ENCODE assay signal across 18 cellular contexts in the genomic region with DNA sequence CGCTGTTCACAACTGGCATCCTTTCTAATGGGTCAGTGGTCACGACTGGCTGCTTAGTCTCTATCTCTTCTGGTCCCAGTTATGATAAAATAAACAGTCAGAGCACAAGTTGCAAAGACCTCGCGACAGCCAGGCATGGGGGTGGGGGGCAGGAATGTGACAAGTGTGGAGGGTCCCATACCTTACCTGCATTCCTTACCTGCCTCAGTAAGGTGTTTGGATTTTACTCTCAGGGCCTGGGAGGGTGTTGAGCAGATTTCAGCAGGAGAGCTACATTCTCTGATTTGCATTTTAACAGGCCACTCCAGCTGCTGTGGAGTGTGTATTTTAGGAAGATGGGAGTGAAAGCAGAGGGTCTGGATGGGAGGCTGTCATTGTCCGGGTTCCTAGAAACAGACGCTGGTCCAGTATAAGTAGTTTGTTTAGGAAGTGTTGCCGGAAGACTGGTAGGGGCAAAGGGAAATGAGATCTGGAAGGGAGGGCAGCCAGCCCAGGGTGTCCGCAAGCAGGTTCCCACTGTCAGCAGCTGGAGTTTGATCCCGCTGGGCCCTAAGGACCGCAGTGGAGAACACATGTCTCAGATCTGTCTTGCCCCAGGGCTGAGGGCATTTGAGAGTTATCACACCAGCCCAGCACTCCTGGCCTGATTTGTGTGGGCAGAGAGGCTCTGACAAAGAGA.
DNase-seq lines count a peak whose midpoint lies in the region; ATAC-seq and TF ChIP-seq lines count a peak whose summit lies in the region.
"Had no signal": no experiment of that assay in that cellular context is flagged by ENCODE, and none has a peak within 500 bp of the region (broad histone marks: within the 10 kb centered on the region; RNA-seq: fewer than 3 reads in every experiment).

No MANE protein-coding gene starts in this region.

- H3K27ac Mint-ChIP-seq in progenitor cell of endocrine pancreas, result peak overlapping the region; percentile 80
- H3K27ac Mint-ChIP-seq: CD4-positive, alpha-beta memory T cell; naive thymus-derived CD4-positive, alpha-beta T cell; T-cell had no signal

- no peaks in the 10 kb centered on the region for H3K27me3 Mint-ChIP-seq in progenitor cell of endocrine pancreas
- H3K27me3 Mint-ChIP-seq: CD4-positive, alpha-beta memory T cell; T-cell had no signal

- H3F3A ChIP-seq in SK-N-SH (replicated peaks; ENCODE audit: insufficient read depth), result no peaks in the 10 kb centered on the region

- TF ChIP-seq RAD21 in SK-N-SH (IDR thresholded peaks at IDR 0.05; ENCODE audit: low read length), result no peak

- no peaks in the 10 kb centered on the region for H3K79me2 ChIP-seq in SK-N-SH (ENCODE audit: insufficient read depth)

- H3K4me1 ChIP-seq in SK-N-SH (ENCODE audit: control insufficient read depth in 1 of 2, insufficient read depth in 2 of 2, low read depth in 1 of 2, low read length in 1 of 2), result no peaks in the 10 kb centered on the region; a peak in 1 of 4 replicates
- H3K4me1 ChIP-seq in esophagus muscularis mucosa, result peaks cover 0 to 8% (median 3%) of the 10 kb centered on the region in 4 donors
- H3K4me1 ChIP-seq: psoas muscle, upper lobe of left lung had no signal

- H3K36me3 ChIP-seq in SK-N-SH (replicated peaks in 1 of 2; ENCODE audit: control insufficient read depth in 1 of 2, insufficient read depth in 2 of 2, low read length in 1 of 2), result no peaks in the 10 kb centered on the region
- no peaks in the 10 kb centered on the region for H3K36me3 ChIP-seq in esophagus muscularis mucosa
- H3K36me3 ChIP-seq: upper lobe of left lung had no signal

- DNase-seq in SK-N-SH, result peak; percentile 11
- DNase-seq in NCI-H526 treated with DMSO at 0.1 percent for 48 hours (lab: John Stamatoyannopoulos, UW), result peak; percentile 78
- peak; percentile 87 for DNase-seq in esophagus muscularis mucosa (ENCODE audit: extremely low spot score)
- DNase-seq in progenitor cell of endocrine pancreas (ENCODE audit: low spot score, unreplicated experiment), result no peak
- no peak for DNase-seq in RWPE1 (ENCODE audit: low spot score)
- DNase-seq: CD4-positive, alpha-beta memory T cell; KG1; naive thymus-derived CD4-positive, alpha-beta T cell; NCI-H1417 treated with DMSO at 0.1 percent for 48 hours; NCI-H69; psoas muscle; stimulated activated naive CD4-positive, alpha-beta T cell treated with Interleukin-2 at 50 U/mL for 16 hours; T-cell; upper lobe of left lung had no signal

- H3K36me3 Mint-ChIP-seq in progenitor cell of endocrine pancreas (ENCODE audit: insufficient read depth), result no peaks in the 10 kb centered on the region
- H3K36me3 Mint-ChIP-seq: CD4-positive, alpha-beta memory T cell; naive thymus-derived CD4-positive, alpha-beta T cell; T-cell had no signal

- peaks cover 48% of the 10 kb centered on the region for H3K4me1 Mint-ChIP-seq in progenitor cell of endocrine pancreas (ENCODE audit: low read depth)
- H3K4me1 Mint-ChIP-seq: CD4-positive, alpha-beta memory T cell; naive thymus-derived CD4-positive, alpha-beta T cell; T-cell had no signal

- WGBS in SK-N-SH (ENCODE audit: low lambda C conversion rate), result 40% methylated on average over 10 of the region's 10 CpGs
- WGBS in esophagus muscularis mucosa, result 61% methylated on average over 10 of the region's 10 CpGs

- TF ChIP-seq POLR2A in esophagus muscularis mucosa (IDR thresholded peaks at IDR 0.05; ENCODE audit: low read depth), result no peak

- H3K4me3 ChIP-seq in SK-N-SH (ENCODE audit: low read depth in 2 of 2, low read length in 1 of 2), result no peak overlapping the region
- H3K4me3 ChIP-seq in esophagus muscularis mucosa, result no peak overlapping the region
- H3K4me3 ChIP-seq: psoas muscle, upper lobe of left lung had no signal

- CTCF ChIA-PET in SK-N-SH (lab: Yijun Ruan, JAX), result no interaction called here
- CTCF ChIA-PET in RWPE1 (lab: Yijun Ruan, JAX), result no interaction called here

- no peak overlapping the region for H3K4me2 ChIP-seq in SK-N-SH

- H2AFZ ChIP-seq in SK-N-SH (ENCODE audit: low read depth), result no peak overlapping the region

- no peak overlapping the region for H3K4me3 Mint-ChIP-seq in progenitor cell of endocrine pancreas (ENCODE audit: low read depth)
- H3K4me3 Mint-ChIP-seq: CD4-positive, alpha-beta memory T cell; naive thymus-derived CD4-positive, alpha-beta T cell; T-cell had no signal

- no peak overlapping the region for H3K9ac ChIP-seq in SK-N-SH

- no peaks in the 10 kb centered on the region for H3K9me2 ChIP-seq in SK-N-SH

- H3K9me3 ChIP-seq in SK-N-SH (no peaks in the 10 kb centered on the region), esophagus muscularis mucosa (no peaks in the 10 kb centered on the region)
- H3K9me3 ChIP-seq: upper lobe of left lung had no signal

- no peaks in the 10 kb centered on the region for H4K20me1 ChIP-seq in SK-N-SH (ENCODE audit: insufficient read depth)

- no peak overlapping the region for H3K27ac ChIP-seq in SK-N-SH (ENCODE audit: low read depth in 2 of 2, low read length in 1 of 2)
- no peak overlapping the region for H3K27ac ChIP-seq in esophagus muscularis mucosa (replicated peaks in 1 of 4)
- no peak overlapping the region for H3K27ac ChIP-seq in RWPE1
- H3K27ac ChIP-seq: psoas muscle, upper lobe of left lung had no signal

- no peak for ATAC-seq in SK-N-SH treated with all-trans-retinoic acid at 6 μM for 48 hours
- no peak for ATAC-seq in HG02852 (IDR thresholded peaks at IDR 0.05; ENCODE audit: unreplicated experiment)
- ATAC-seq in GM18520 (IDR thresholded peaks at IDR 0.05; ENCODE audit: unreplicated experiment), result no peak
- ATAC-seq: left lobe of liver; naive thymus-derived CD4-positive, alpha-beta T cell; psoas muscle; T-cell had no signal

- TF ChIP-seq EP300 in SK-N-SH (IDR thresholded peaks at IDR 0.05; ENCODE audit: borderline replicate concordance in 1 of 2, low read depth in 1 of 2, low read length in 1 of 2), result no peak
- TF ChIP-seq EP300 in esophagus muscularis mucosa (IDR thresholded peaks at IDR 0.05), result no peak

- intact Hi-C loops in esophagus muscularis mucosa (cut with DNase I), result no loop called here

- H3K27me3 ChIP-seq in SK-N-SH (ENCODE audit: insufficient read depth) (no peaks in the 10 kb centered on the region), esophagus muscularis mucosa (peaks cover 0 to 22% (median 0%) of the 10 kb centered on the region in 4 donors)
- H3K27me3 ChIP-seq: upper lobe of left lung had no signal

- TF ChIP-seq CTCF in SK-N-SH (IDR thresholded peaks at IDR 0.05) (no peak), esophagus muscularis mucosa (IDR thresholded peaks at IDR 0.05) (no peak), progenitor cell of endocrine pancreas (IDR thresholded peaks at IDR 0.05; ENCODE audit: unreplicated experiment) (no peak), RWPE1 (conservative IDR thresholded peaks at IDR 0.05; ENCODE audit: low read depth) (no peak)

- POLR2A ChIA-PET in SK-N-SH (lab: Yijun Ruan, JAX) (no interaction called here), RWPE1 (lab: Yijun Ruan, JAX; ENCODE audit: low non-redundant PET) (no interaction called here)

- H3K9me3 Mint-ChIP-seq in progenitor cell of endocrine pancreas (ENCODE audit: low read depth), result no peaks in the 10 kb centered on the region

TF ChIP-seq in SK-N-SH, 30 proteins besides CTCF, POLR2A, EP300 and RAD21:
- TF ChIP-seq RFX5 (IDR thresholded peaks at IDR 0.05; ENCODE audit: low read length), result no peak
- no peak for TF ChIP-seq TAF1 (IDR thresholded peaks at IDR 0.05; ENCODE audit: borderline replicate concordance, low read depth, low read length)
- TF ChIP-seq NFIC (IDR thresholded peaks at IDR 0.05; ENCODE audit: borderline replicate concordance), result no peak
- TF ChIP-seq SMC3 (IDR thresholded peaks at IDR 0.05; ENCODE audit: low read depth, low read length), result no peak
- no peak for TF ChIP-seq ELF1 (IDR thresholded peaks at IDR 0.05)
TF ChIP-seq in SK-N-SH: peak in this region for 0.

TF ChIP-seq in SK-N-SH treated with all-trans-retinoic acid at 6 μM for 48 hours, 23 proteins besides CTCF, POLR2A, EP300 and RAD21 (continues in another document):
- TF ChIP-seq PPARA (CRISPR knock-in tag; IDR thresholded peaks at IDR 0.05; ENCODE audit: borderline replicate concordance), result no peak
- no peak for TF ChIP-seq CREB5 (CRISPR knock-in tag; IDR thresholded peaks at IDR 0.05; ENCODE audit: low read depth)
- TF ChIP-seq, protein P1, sequence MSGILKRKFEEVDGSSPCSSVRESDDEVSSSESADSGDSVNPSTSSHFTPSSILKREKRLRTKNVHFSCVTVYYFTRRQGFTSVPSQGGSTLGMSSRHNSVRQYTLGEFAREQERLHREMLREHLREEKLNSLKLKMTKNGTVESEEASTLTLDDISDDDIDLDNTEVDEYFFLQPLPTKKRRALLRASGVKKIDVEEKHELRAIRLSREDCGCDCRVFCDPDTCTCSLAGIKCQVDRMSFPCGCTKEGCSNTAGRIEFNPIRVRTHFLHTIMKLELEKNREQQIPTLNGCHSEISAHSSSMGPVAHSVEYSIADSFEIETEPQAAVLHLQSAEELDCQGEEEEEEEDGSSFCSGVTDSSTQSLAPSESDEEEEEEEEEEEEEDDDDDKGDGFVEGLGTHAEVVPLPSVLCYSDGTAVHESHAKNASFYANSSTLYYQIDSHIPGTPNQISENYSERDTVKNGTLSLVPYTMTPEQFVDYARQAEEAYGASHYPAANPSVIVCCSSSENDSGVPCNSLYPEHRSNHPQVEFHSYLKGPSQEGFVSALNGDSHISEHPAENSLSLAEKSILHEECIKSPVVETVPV (CRISPR knock-in tag; IDR thresholded peaks at IDR 0.05), result no peak
- no peak for TF ChIP-seq TCF4 (CRISPR knock-in tag; IDR thresholded peaks at IDR 0.05; ENCODE audit: borderline replicate concordance)
- no peak for TF ChIP-seq SNAI2 (CRISPR knock-in tag; IDR thresholded peaks at IDR 0.05)
- TF ChIP-seq TOX (CRISPR knock-in tag; IDR thresholded peaks at IDR 0.05; ENCODE audit: borderline replicate concordance), result no peak

Comparison
In these comparisons a context has a peak if more than half of its experiments do, and no peak if none do; other contexts are left out.
1. DNase-seq: peak in SK-N-SH (single experiment), NCI-H526 treated with DMSO at 0.1 percent for 48 hours (single experiment) and esophagus muscularis mucosa (single experiment); none in progenitor cell of endocrine pancreas (single experiment) and RWPE1 (single experiment).